In genomic region chr1:146022403-146023127, GRCh38 we compare ENCODE assay signal across 18 cellular contexts. TPM values are rescaled to one million over a fixed set of nuclear protein-coding genes. Genes with fewer than 3 reads are reported as not detected.
DNase-seq lines count a peak whose midpoint lies in the region; ATAC-seq, FAIRE-seq and TF ChIP-seq lines count a peak whose summit lies in the region.
"Had no signal": no experiment of that assay in that cellular context is flagged by ENCODE, and none has a peak within 500 bp of the region (broad histone marks: within the 10 kb centered on the region; RNA-seq: fewer than 3 reads in every experiment).

No MANE protein-coding gene starts in this region.

- peak; percentile 35 to 64 (median 44) for DNase-seq in K562 (ENCODE audit: extremely low read depth in 1 of 4, low spot score in 3 of 4)
- no peak for DNase-seq in osteoblast (ENCODE audit: insufficient read length, low spot score, missing footprints)
- no peak for DNase-seq in ascending aorta (ENCODE audit: low spot score in 2 of 2)
- DNase-seq: AML-193; CD4-positive, alpha-beta memory T cell; DMS153; DMS79 treated with DMSO at 0.1 percent for 48 hours; GF-D8; H9 had no signal

- H3K27ac ChIP-seq in HEK293 (ENCODE audit: extremely low read depth, low read depth, low read length) (no peak overlapping the region), K562 (ENCODE audit: extremely low read depth, low read depth, low read length) (no peak overlapping the region), skeletal muscle tissue (ENCODE audit: low read depth, low read length) (peak overlapping the region; percentile 99), osteoblast (ENCODE audit: low read depth, low read length) (no peak overlapping the region), ascending aorta (no peak overlapping the region)
- H3K27ac ChIP-seq: KMS-11 had no signal

- H3K4me3 ChIP-seq in HEK293 (ENCODE audit: low read depth, low read length): no peak overlapping the region
- H3K4me3 ChIP-seq in K562: no peak overlapping the region
- peak overlapping the region in 1 of 3 donors; percentile 33 for H3K4me3 ChIP-seq in skeletal muscle tissue (ENCODE audit: low read length in 3 of 3)
- no peak overlapping the region for H3K4me3 ChIP-seq in osteoblast (ENCODE audit: insufficient read depth, low read length)
- no peak overlapping the region for H3K4me3 ChIP-seq in ascending aorta

- peak overlapping the region in 1 of 3 experiments; percentile 92 for H3K4me3 Mint-ChIP-seq in nephron
- H3K4me3 Mint-ChIP-seq: CD14-positive monocyte; CD4-positive, alpha-beta memory T cell; H9 had no signal

- BruUV-seq in K562 (replicated peaks; lab: Mats Ljungman, UMichigan): no TSS peak

- POLR2A ChIA-PET in HEK293 (lab: Yijun Ruan, JAX): interaction anchor here (1.3 kb wide), 1 partner anchor 30 kb away, joined by 6 read pairs; no protein-coding TSS in a partner anchor
- POLR2A ChIA-PET in K562 (lab: Yijun Ruan, JAX): interaction anchor here (0.8 to 2.9 kb wide), 10 partner anchors 10 to 39 kb away, joined by 3 to 12 read pairs (median 6); partner anchors contain the start of gene TXNIP

- H3K9me3 ChIP-seq in HEK293 (ENCODE audit: control insufficient read depth, insufficient read depth, low read depth, low read length): no peaks in the 10 kb centered on the region
- H3K9me3 ChIP-seq in K562 (replicated peaks; ENCODE audit: control insufficient read depth, insufficient read depth, low read depth, low read length): no peaks in the 10 kb centered on the region
- no peaks in the 10 kb centered on the region for H3K9me3 ChIP-seq in skeletal muscle tissue (ENCODE audit: control insufficient read depth in 3 of 3, low read length in 3 of 3)
- no peaks in the 10 kb centered on the region for H3K9me3 ChIP-seq in osteoblast (ENCODE audit: low read depth, low read length)
- no peaks in the 10 kb centered on the region for H3K9me3 ChIP-seq in ascending aorta

- TF ChIP-seq POLR2A in K562 (conservative IDR thresholded peaks at IDR 0.05): no peak

- H3K27me3 ChIP-seq in K562 (ENCODE audit: control insufficient read depth in 2 of 2, insufficient read depth in 2 of 2, low read length in 2 of 2): no peaks in the 10 kb centered on the region
- H3K27me3 ChIP-seq in skeletal muscle tissue (ENCODE audit: control insufficient read depth in 3 of 3, insufficient read depth in 3 of 3, low read length in 3 of 3): no peaks in the 10 kb centered on the region
- peaks cover 21% of the 10 kb centered on the region for H3K27me3 ChIP-seq in osteoblast (ENCODE audit: insufficient read depth, low read length)
- no peaks in the 10 kb centered on the region for H3K27me3 ChIP-seq in ascending aorta

- no peaks in the 10 kb centered on the region for H3K36me3 ChIP-seq in HEK293 (ENCODE audit: control insufficient read depth in 2 of 2, insufficient read depth in 1 of 2, low read length in 2 of 2)
- H3K36me3 ChIP-seq in K562 (ENCODE audit: control insufficient read depth, insufficient read depth, low read length): no peaks in the 10 kb centered on the region
- peaks cover 7 to 11% (median 7%) of the 10 kb centered on the region in 3 donors for H3K36me3 ChIP-seq in skeletal muscle tissue (ENCODE audit: control insufficient read depth in 3 of 3, insufficient read depth in 3 of 3, low read length in 3 of 3)
- no peaks in the 10 kb centered on the region for H3K36me3 ChIP-seq in osteoblast (ENCODE audit: insufficient read depth, low read length)
- no peaks in the 10 kb centered on the region for H3K36me3 ChIP-seq in ascending aorta

- H3K4me2 ChIP-seq in K562 (ENCODE audit: insufficient read depth, low read length) (peak overlapping the region; percentile 51; the same call in 1 of the 2 replicates), osteoblast (ENCODE audit: insufficient read depth, low read length) (no peak overlapping the region)
- H3K4me2 ChIP-seq: KMS-11 had no signal

- H3K9me1 ChIP-seq in K562 (ENCODE audit: control insufficient read depth, insufficient read depth, low read length): no peaks in the 10 kb centered on the region

- H3K36me3 Mint-ChIP-seq in nephron (ENCODE audit: low read depth): no peaks in the 10 kb centered on the region
- H3K36me3 Mint-ChIP-seq: CD4-positive, alpha-beta memory T cell had no signal

- intact Hi-C loops in K562 (cut with micrococcal nuclease): no loop called here
- intact Hi-C loops in ascending aorta (cut with DNase I): no loop called here

- H3K4me1 Mint-ChIP-seq in nephron: peaks cover 21% of the 10 kb centered on the region

- peaks cover 41% of the 10 kb centered on the region for H3K27me3 Mint-ChIP-seq in nephron (ENCODE audit: low read depth)

- ATAC-seq in K562 (peak; percentile 6; the same call in 2 of the 3 replicates), GM21526 (IDR thresholded peaks at IDR 0.05; ENCODE audit: low FRiP score, unreplicated experiment) (no peak)

- no peaks in the 10 kb centered on the region for H3K9me3 Mint-ChIP-seq in nephron
- H3K9me3 Mint-ChIP-seq: CD4-positive, alpha-beta memory T cell; H9 had no signal

- in situ Hi-C loops in K562 (cut with MboI): no loop called here

- no peak for TF ChIP-seq RAD21 in K562 (CRISPR knock-in tag; conservative IDR thresholded peaks at IDR 0.05 in 1 of 2, IDR thresholded peaks at IDR 0.05 in 1 of 2)

- H3K4me1 ChIP-seq in HEK293 (ENCODE audit: control insufficient read depth, insufficient read depth, low read length): no peaks in the 10 kb centered on the region
- peaks cover 15 to 35% of the 10 kb centered on the region in 2 experiments for H3K4me1 ChIP-seq in K562 (replicated peaks in 1 of 2; ENCODE audit: control insufficient read depth in 2 of 2, insufficient read depth in 2 of 2, low read length in 2 of 2)
- peaks cover 12 to 30% (median 23%) of the 10 kb centered on the region in 3 donors for H3K4me1 ChIP-seq in skeletal muscle tissue (ENCODE audit: control insufficient read depth in 3 of 3, insufficient read depth in 3 of 3, low read length in 3 of 3)
- H3K4me1 ChIP-seq in osteoblast (ENCODE audit: insufficient read depth, low read length): no peaks in the 10 kb centered on the region
- peaks cover 0 to 7% of the 10 kb centered on the region in 2 donors for H3K4me1 ChIP-seq in ascending aorta

- CTCF ChIA-PET in HEK293 (lab: Yijun Ruan, JAX): interaction anchor here (1.0 to 3.3 kb wide), 5 partner anchors 10 to 177 kb away, joined by 3 to 16 read pairs (median 8); partner anchors contain the start of gene NUDT17
- CTCF ChIA-PET in K562 (lab: Yijun Ruan, JAX; ENCODE audit: low intra/inter-chr PET ratio): no interaction called here

- no peak for TF ChIP-seq EP300 in K562 (IDR thresholded peaks at IDR 0.05; ENCODE audit: low read length)

- H3K79me2 ChIP-seq in K562 (ENCODE audit: control insufficient read depth, insufficient read depth, low read length) (no peaks in the 10 kb centered on the region), osteoblast (ENCODE audit: insufficient read depth, low read length) (no peaks in the 10 kb centered on the region)

- H4K20me1 ChIP-seq in K562 (replicated peaks; ENCODE audit: control insufficient read depth, insufficient read depth, low read length) (no peaks in the 10 kb centered on the region), osteoblast (ENCODE audit: insufficient read depth, low read length) (no peaks in the 10 kb centered on the region)

- peak overlapping the region; percentile 57 to 77 (median 60) for H3K27ac Mint-ChIP-seq in nephron
- H3K27ac Mint-ChIP-seq: CD14-positive monocyte; CD4-positive, alpha-beta memory T cell; H9 had no signal

- no peak for TF ChIP-seq CTCF in HEK293 (tag by site-specific recombination; IDR thresholded peaks at IDR 0.05)
- no peak for TF ChIP-seq CTCF in K562 (IDR thresholded peaks at IDR 0.05 in 2 of 3, conservative IDR thresholded peaks at IDR 0.05 in 1 of 3; ENCODE audit: insufficient read depth in 2 of 3, low read depth in 1 of 3, low read length in 3 of 3)
- TF ChIP-seq CTCF in nephron (IDR thresholded peaks at IDR 0.05; ENCODE audit: unreplicated experiment in 3 of 3): no peak
- no peak for TF ChIP-seq CTCF in osteoblast (IDR thresholded peaks at IDR 0.05; ENCODE audit: extremely low read depth, low read depth, low read length)
- no peak for TF ChIP-seq CTCF in ascending aorta (IDR thresholded peaks at IDR 0.05)

- H3K9ac ChIP-seq in K562 (ENCODE audit: insufficient read depth in 1 of 2, low read depth in 2 of 2, low read length in 2 of 2) (peak overlapping the region in 1 of 2 experiments; percentile 15; a peak in 2 of 4 replicates), skeletal muscle tissue (ENCODE audit: low read depth in 1 of 3, low read length in 3 of 3) (peak overlapping the region in 1 of 3 donors; percentile 48)
- H3K9ac ChIP-seq: KMS-11 had no signal

- WGBS in K562 (ENCODE audit: insufficient coverage, low coverage, missing lambda C conversion rate): 4% methylated on average over 7 of the region's 7 CpGs

- FAIRE-seq in K562 (lab: Jason Lieb, UNC): no peak
- FAIRE-seq: A204.1, H1 had no signal

- 0 out of 2 replicates have a peak overlapping the region, but pooled peaks have one; percentile 30 for H2AFZ ChIP-seq in K562 (ENCODE audit: low read depth, low read length)
- no peak overlapping the region for H2AFZ ChIP-seq in osteoblast (ENCODE audit: low read length)

RNA-seq across cellular contexts. Expression of gene HJV, which starts 1.0 kb away (rescaled TPM):
- 6.4 and 7.7 TPM in 2 replicates for total RNA-seq in K562 (2011; cell fraction: chromatin; rRNA removed; ENCODE audit: low replicate concordance)
- 5.4 and 7.8 TPM in 2 replicates for total RNA-seq in K562 (2011; cell fraction: nucleolus; rRNA removed)
- 6.4 and 6.9 TPM in 2 replicates for total RNA-seq in K562 (2011; cell fraction: nucleoplasm; rRNA removed)
- total RNA-seq in K562 (2014; rRNA removed) (1.1 and 2.5 TPM in 2 replicates), K562 (2014; rRNA removed; fragmentation: Illumina TruSeq; extraction: Trizol) (2.1 and 3.3 TPM in 2 replicates), K562 (2015; rRNA removed; fragmentation: Illumina TruSeq; extraction: Trizol) (1.9 and 2.9 TPM in 2 replicates), K562 (2021) (2.1 and 2.9 TPM in 2 replicates), skeletal muscle tissue (439 TPM), osteoblast (not detected in 2 replicates), ascending aorta (not detected)
- polyA plus RNA-seq in K562 (2011; rRNA removed) (3.2 and 6.6 TPM in 2 replicates), K562 (2014; fragmentation: Illumina TruSeq; extraction: Trizol) (2.7 and 3.0 TPM in 2 replicates), K562 (2014; fragmentation: Nextera tagmentation; extraction: Ambion mirVana) (1 to 10 TPM; 1.0 to 1.3 TPM), K562 (2014; rRNA removed) (2.4 and 5.5 TPM in 2 replicates)
- polyA plus RNA-seq in K562 (2011; cell fraction: cytosol; rRNA removed): 3.0 and 4.6 TPM in 2 replicates
- 3.7 and 5.5 TPM in 2 replicates for polyA plus RNA-seq in K562 (2011; cell fraction: nucleus; rRNA removed)
- 2.9 and 4.8 TPM in 2 replicates for polyA plus RNA-seq in K562 (2012)
- polyA minus RNA-seq in K562 (2011; rRNA and poly(A)+ RNA removed): 4.3 and 4.5 TPM in 2 replicates
- 0.73 and 2.8 TPM in 2 replicates for polyA minus RNA-seq in K562 (2011; cell fraction: cytosol; rRNA and poly(A)+ RNA removed)
- 2.3 and 2.7 TPM in 2 replicates for polyA minus RNA-seq in K562 (2011; cell fraction: nucleus; rRNA and poly(A)+ RNA removed)
- total RNA-seq: CD4-positive, alpha-beta memory T cell; H9 had no signal
- polyA plus RNA-seq: BJ; CD14-positive monocyte; CD4-positive, alpha-beta memory T cell had no signal

RNA-seq across cellular contexts. Expression of gene TXNIP, which starts 26.2 kb away (rescaled TPM):
- 1,167 and 1,393 TPM in 2 replicates for total RNA-seq in K562 (2011; cell fraction: chromatin; rRNA removed; ENCODE audit: low replicate concordance)
- total RNA-seq in K562 (2011; cell fraction: nucleolus; rRNA removed): 716 and 782 TPM in 2 replicates
- total RNA-seq in K562 (2011; cell fraction: nucleoplasm; rRNA removed): 756 and 864 TPM in 2 replicates
- total RNA-seq in K562 (2014; rRNA removed) (202 and 226 TPM in 2 replicates), K562 (2014; rRNA removed; fragmentation: Illumina TruSeq; extraction: Trizol) (278 and 307 TPM in 2 replicates), K562 (2015; rRNA removed; fragmentation: Illumina TruSeq; extraction: Trizol) (217 and 235 TPM in 2 replicates), K562 (2021) (257 and 263 TPM in 2 replicates), skeletal muscle tissue (536 TPM), osteoblast (400 and 529 TPM in 2 replicates), ascending aorta (877 TPM)
- polyA plus RNA-seq in K562 (2011; rRNA removed) (499 and 553 TPM in 2 replicates), K562 (2014; fragmentation: Illumina TruSeq; extraction: Trizol) (253 and 295 TPM in 2 replicates), K562 (2014; fragmentation: Nextera tagmentation; extraction: Ambion mirVana) (100 to 1,000 TPM; 120 to 237 TPM), K562 (2014; rRNA removed) (249 and 259 TPM in 2 replicates)
- 244 and 270 TPM in 2 replicates for polyA plus RNA-seq in K562 (2011; cell fraction: cytosol; rRNA removed)
- 1,140 and 1,617 TPM in 2 replicates for polyA plus RNA-seq in K562 (2011; cell fraction: nucleus; rRNA removed)
- polyA plus RNA-seq in K562 (2012): 256 and 452 TPM in 2 replicates
- polyA minus RNA-seq in K562 (2011; rRNA and poly(A)+ RNA removed): 595 and 605 TPM in 2 replicates
- 116 and 223 TPM in 2 replicates for polyA minus RNA-seq in K562 (2011; cell fraction: cytosol; rRNA and poly(A)+ RNA removed)
- polyA minus RNA-seq in K562 (2011; cell fraction: nucleus; rRNA and poly(A)+ RNA removed): 667 and 1,436 TPM in 2 replicates

RNA-seq across cellular contexts. Expression of gene POLR3GL, which starts 58.1 kb away (rescaled TPM):
- total RNA-seq in K562 (2011; cell fraction: chromatin; rRNA removed; ENCODE audit: low replicate concordance): 13.4 and 16.3 TPM in 2 replicates
- total RNA-seq in K562 (2011; cell fraction: nucleolus; rRNA removed): 10.0 TPM in 2 replicates
- total RNA-seq in K562 (2011; cell fraction: nucleoplasm; rRNA removed): 9.5 and 10.3 TPM in 2 replicates
- total RNA-seq in K562 (2014; rRNA removed) (28.5 and 29.6 TPM in 2 replicates), K562 (2014; rRNA removed; fragmentation: Illumina TruSeq; extraction: Trizol) (38.6 and 48.4 TPM in 2 replicates), K562 (2015; rRNA removed; fragmentation: Illumina TruSeq; extraction: Trizol) (35.2 and 38.2 TPM in 2 replicates), K562 (2021) (17.3 and 21.1 TPM in 2 replicates), skeletal muscle tissue (17.7 TPM), osteoblast (9.4 and 13.3 TPM in 2 replicates), ascending aorta (22.9 TPM)
- polyA plus RNA-seq in K562 (2011; rRNA removed) (31.0 and 39.4 TPM in 2 replicates), K562 (2014; fragmentation: Illumina TruSeq; extraction: Trizol) (47.6 and 47.9 TPM in 2 replicates), K562 (2014; fragmentation: Nextera tagmentation; extraction: Ambion mirVana) (10 to 100 TPM; 14.6 to 21.7 TPM), K562 (2014; rRNA removed) (36.1 and 48.4 TPM in 2 replicates)
- polyA plus RNA-seq in K562 (2011; cell fraction: cytosol; rRNA removed): 20.4 and 22.2 TPM in 2 replicates
- 18.8 and 22.7 TPM in 2 replicates for polyA plus RNA-seq in K562 (2011; cell fraction: nucleus; rRNA removed)
- 37.6 and 38.4 TPM in 2 replicates for polyA plus RNA-seq in K562 (2012)
- 13.5 and 15.8 TPM in 2 replicates for polyA minus RNA-seq in K562 (2011; rRNA and poly(A)+ RNA removed)
- 8.9 and 9.3 TPM in 2 replicates for polyA minus RNA-seq in K562 (2011; cell fraction: cytosol; rRNA and poly(A)+ RNA removed)
- polyA minus RNA-seq in K562 (2011; cell fraction: nucleus; rRNA and poly(A)+ RNA removed): 7.8 and 13.4 TPM in 2 replicates

RNA-seq across cellular contexts. Expression of gene ANKRD34A, which starts 58.2 kb away (rescaled TPM):
- 1.7 and 2.2 TPM in 2 replicates for total RNA-seq in K562 (2011; cell fraction: chromatin; rRNA removed; ENCODE audit: low replicate concordance)
- total RNA-seq in K562 (2011; cell fraction: nucleolus; rRNA removed): 2.3 and 3.2 TPM in 2 replicates
- 2.1 and 2.3 TPM in 2 replicates for total RNA-seq in K562 (2011; cell fraction: nucleoplasm; rRNA removed)
- total RNA-seq in K562 (2014; rRNA removed): 0.41 and 0.86 TPM in 2 replicates
- total RNA-seq in K562 (2014; rRNA removed; fragmentation: Illumina TruSeq; extraction: Trizol): 0.18 and 0.38 TPM in 2 replicates
- total RNA-seq in K562 (2015; rRNA removed; fragmentation: Illumina TruSeq; extraction: Trizol): 0.43 and 0.45 TPM in 2 replicates
- total RNA-seq in K562 (2021): 0.89 and 1.6 TPM in 2 replicates
- polyA plus RNA-seq in K562 (2011; rRNA removed): 0.81 and 1.0 TPM in 2 replicates
- 0.80 and 1.2 TPM in 2 replicates for polyA plus RNA-seq in K562 (2011; cell fraction: cytosol; rRNA removed)
- polyA plus RNA-seq in K562 (2011; cell fraction: nucleus; rRNA removed): 3.0 and 4.9 TPM in 2 replicates
- polyA plus RNA-seq in K562 (2012): 0.68 and 1.0 TPM in 2 replicates
- polyA plus RNA-seq in K562 (2014; fragmentation: Illumina TruSeq; extraction: Trizol): 0.80 and 0.91 TPM in 2 replicates
- polyA plus RNA-seq in K562 (2014; fragmentation: Nextera tagmentation; extraction: Ambion mirVana): under 1 TPM; 0.06 to 0.07 TPM
- 0.64 and 0.81 TPM in 2 replicates for polyA plus RNA-seq in K562 (2014; rRNA removed)
- 0.49 and 0.72 TPM in 2 replicates for polyA minus RNA-seq in K562 (2011; rRNA and poly(A)+ RNA removed)
- 0.38 and 1.2 TPM in 2 replicates for polyA minus RNA-seq in K562 (2011; cell fraction: cytosol; rRNA and poly(A)+ RNA removed)
- 1.9 and 2.0 TPM in 2 replicates for polyA minus RNA-seq in K562 (2011; cell fraction: nucleus; rRNA and poly(A)+ RNA removed)
- under 0.01 TPM for total RNA-seq in skeletal muscle tissue
- total RNA-seq in osteoblast: 0.59 and 1.1 TPM in 2 replicates
- 13.6 TPM for total RNA-seq in ascending aorta
- polyA plus RNA-seq: CD14-positive monocyte had no signal

Comparison
In these comparisons a context has a peak if more than half of its experiments do, and no peak if none do; other contexts are left out.
1. DNase-seq: peak in K562 (4 of 4); none in osteoblast (single experiment) and ascending aorta (0 of 2).
2. RNA of gene HJV, which starts 1.0 kb away (total RNA-seq): 439 TPM in skeletal muscle tissue (single experiment); 1.1 to 7.8 TPM in K562, not detected in osteoblast and not detected in ascending aorta (single experiment); every median in the first group is over 10 times any median in the second.